In genomic region chr4:184843984-184844554, GRCh38 we compare ENCODE assay signal across 1 cellular context.
TF ChIP-seq lines count a peak whose summit lies in the region.

No MANE protein-coding gene starts in this region.

TF ChIP-seq in K562, 482 proteins besides CTCF, POLR2A, EP300 and RAD21 (continued from another document and continues in another):
- TF ChIP-seq, protein P1, sequence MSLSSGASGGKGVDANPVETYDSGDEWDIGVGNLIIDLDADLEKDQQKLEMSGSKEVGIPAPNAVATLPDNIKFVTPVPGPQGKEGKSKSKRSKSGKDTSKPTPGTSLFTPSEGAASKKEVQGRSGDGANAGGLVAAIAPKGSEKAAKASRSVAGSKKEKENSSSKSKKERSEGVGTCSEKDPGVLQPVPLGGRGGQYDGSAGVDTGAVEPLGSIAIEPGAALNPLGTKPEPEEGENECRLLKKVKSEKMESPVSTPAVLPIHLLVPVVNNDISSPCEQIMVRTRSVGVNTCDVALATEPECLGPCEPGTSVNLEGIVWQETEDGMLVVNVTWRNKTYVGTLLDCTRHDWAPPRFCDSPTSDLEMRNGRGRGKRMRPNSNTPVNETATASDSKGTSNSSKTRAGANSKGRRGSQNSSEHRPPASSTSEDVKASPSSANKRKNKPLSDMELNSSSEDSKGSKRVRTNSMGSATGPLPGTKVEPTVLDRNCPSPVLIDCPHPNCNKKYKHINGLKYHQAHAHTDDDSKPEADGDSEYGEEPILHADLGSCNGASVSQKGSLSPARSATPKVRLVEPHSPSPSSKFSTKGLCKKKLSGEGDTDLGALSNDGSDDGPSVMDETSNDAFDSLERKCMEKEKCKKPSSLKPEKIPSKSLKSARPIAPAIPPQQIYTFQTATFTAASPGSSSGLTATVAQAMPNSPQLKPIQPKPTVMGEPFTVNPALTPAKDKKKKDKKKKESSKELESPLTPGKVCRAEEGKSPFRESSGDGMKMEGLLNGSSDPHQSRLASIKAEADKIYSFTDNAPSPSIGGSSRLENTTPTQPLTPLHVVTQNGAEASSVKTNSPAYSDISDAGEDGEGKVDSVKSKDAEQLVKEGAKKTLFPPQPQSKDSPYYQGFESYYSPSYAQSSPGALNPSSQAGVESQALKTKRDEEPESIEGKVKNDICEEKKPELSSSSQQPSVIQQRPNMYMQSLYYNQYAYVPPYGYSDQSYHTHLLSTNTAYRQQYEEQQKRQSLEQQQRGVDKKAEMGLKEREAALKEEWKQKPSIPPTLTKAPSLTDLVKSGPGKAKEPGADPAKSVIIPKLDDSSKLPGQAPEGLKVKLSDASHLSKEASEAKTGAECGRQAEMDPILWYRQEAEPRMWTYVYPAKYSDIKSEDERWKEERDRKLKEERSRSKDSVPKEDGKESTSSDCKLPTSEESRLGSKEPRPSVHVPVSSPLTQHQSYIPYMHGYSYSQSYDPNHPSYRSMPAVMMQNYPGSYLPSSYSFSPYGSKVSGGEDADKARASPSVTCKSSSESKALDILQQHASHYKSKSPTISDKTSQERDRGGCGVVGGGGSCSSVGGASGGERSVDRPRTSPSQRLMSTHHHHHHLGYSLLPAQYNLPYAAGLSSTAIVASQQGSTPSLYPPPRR (CRISPR knock-in tag; IDR thresholded peaks at IDR 0.05; ENCODE audit: borderline replicate concordance), result no peak
- TF ChIP-seq UBTF (IDR thresholded peaks at IDR 0.05; ENCODE audit: borderline replicate concordance in 1 of 2, low read depth in 2 of 2, low read length in 2 of 2), result 0 out of 4 replicates have a peak, but pooled peaks of 1 of the 2 experiments have one; percentile 21
- TF ChIP-seq BCL6 (CRISPR knock-in tag; IDR thresholded peaks at IDR 0.05), result no peak
- no peak for TF ChIP-seq CUX1 (CRISPR knock-in tag; IDR thresholded peaks at IDR 0.05)
- TF ChIP-seq, protein P2, sequence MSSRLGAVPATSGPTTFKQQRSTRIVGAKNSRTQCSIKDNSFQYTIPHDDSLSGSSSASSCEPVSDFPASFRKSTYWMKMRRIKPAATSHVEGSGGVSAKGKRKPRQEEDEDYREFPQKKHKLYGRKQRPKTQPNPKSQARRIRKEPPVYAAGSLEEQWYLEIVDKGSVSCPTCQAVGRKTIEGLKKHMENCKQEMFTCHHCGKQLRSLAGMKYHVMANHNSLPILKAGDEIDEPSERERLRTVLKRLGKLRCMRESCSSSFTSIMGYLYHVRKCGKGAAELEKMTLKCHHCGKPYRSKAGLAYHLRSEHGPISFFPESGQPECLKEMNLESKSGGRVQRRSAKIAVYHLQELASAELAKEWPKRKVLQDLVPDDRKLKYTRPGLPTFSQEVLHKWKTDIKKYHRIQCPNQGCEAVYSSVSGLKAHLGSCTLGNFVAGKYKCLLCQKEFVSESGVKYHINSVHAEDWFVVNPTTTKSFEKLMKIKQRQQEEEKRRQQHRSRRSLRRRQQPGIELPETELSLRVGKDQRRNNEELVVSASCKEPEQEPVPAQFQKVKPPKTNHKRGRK (tag; IDR thresholded peaks at IDR 0.05), result 0 out of 2 replicates have a peak, but pooled peaks have one; percentile 13
- TF ChIP-seq ZSCAN29 (IDR thresholded peaks at IDR 0.05), result no peak
- no peak for TF ChIP-seq SIN3B (IDR thresholded peaks at IDR 0.05; ENCODE audit: low read depth)
- TF ChIP-seq FOXA3 (CRISPR knock-in tag; conservative IDR thresholded peaks at IDR 0.05 in 1 of 2, IDR thresholded peaks at IDR 0.05 in 1 of 2), result peak in 1 of 2 experiments; percentile 88; a peak in 2 of 4 replicates
- no peak for TF ChIP-seq ZNF212 (CRISPR knock-in tag; IDR thresholded peaks at IDR 0.05)
- no peak; a peak in 1 of 4 replicates for TF ChIP-seq ZNF318 (IDR thresholded peaks at IDR 0.05; ENCODE audit: borderline replicate concordance in 1 of 2, low read depth in 1 of 2)
- peak; percentile 88 for TF ChIP-seq JUND (IDR thresholded peaks at IDR 0.05; ENCODE audit: borderline replicate concordance, low read depth, low read length)
- TF ChIP-seq JUND (tag; IDR thresholded peaks at IDR 0.05; ENCODE audit: borderline replicate concordance, low read depth, low read length), result peak; percentile 86; the same call in 2 of the 3 replicates
- TF ChIP-seq ZNF436 (CRISPR knock-in tag; IDR thresholded peaks at IDR 0.05), result no peak
- no peak for TF ChIP-seq MIER1 (IDR thresholded peaks at IDR 0.05; ENCODE audit: low read depth)
- no peak for TF ChIP-seq STAG1 (CRISPR knock-in tag; IDR thresholded peaks at IDR 0.05; ENCODE audit: borderline replicate concordance)
- TF ChIP-seq ZNF347 (CRISPR knock-in tag; IDR thresholded peaks at IDR 0.05; ENCODE audit: low read depth), result no peak
- TF ChIP-seq FOS (IDR thresholded peaks at IDR 0.05; ENCODE audit: extremely low read depth, insufficient read length), result no peak
- no peak for TF ChIP-seq TSHZ1 (CRISPR knock-in tag; IDR thresholded peaks at IDR 0.05)
- TF ChIP-seq ZNF224 (CRISPR knock-in tag; IDR thresholded peaks at IDR 0.05), result no peak
- TF ChIP-seq BRCA1 (IDR thresholded peaks at IDR 0.05), result no peak
- no peak for TF ChIP-seq BRCA1 (CRISPR knock-in tag; IDR thresholded peaks at IDR 0.05)
- no peak for TF ChIP-seq POU5F1 (IDR thresholded peaks at IDR 0.05; ENCODE audit: borderline replicate concordance, low read depth, low read length, partially characterized antibody)
- TF ChIP-seq, protein P3, sequence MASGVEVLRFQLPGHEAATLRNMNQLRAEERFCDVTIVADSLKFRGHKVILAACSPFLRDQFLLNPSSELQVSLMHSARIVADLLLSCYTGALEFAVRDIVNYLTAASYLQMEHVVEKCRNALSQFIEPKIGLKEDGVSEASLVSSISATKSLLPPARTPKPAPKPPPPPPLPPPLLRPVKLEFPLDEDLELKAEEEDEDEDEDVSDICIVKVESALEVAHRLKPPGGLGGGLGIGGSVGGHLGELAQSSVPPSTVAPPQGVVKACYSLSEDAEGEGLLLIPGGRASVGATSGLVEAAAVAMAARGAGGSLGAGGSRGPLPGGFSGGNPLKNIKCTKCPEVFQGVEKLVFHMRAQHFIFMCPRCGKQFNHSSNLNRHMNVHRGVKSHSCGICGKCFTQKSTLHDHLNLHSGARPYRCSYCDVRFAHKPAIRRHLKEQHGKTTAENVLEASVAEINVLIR (CRISPR knock-in tag; IDR thresholded peaks at IDR 0.05), result no peak
